ENCODE assay signal across 13 cellular contexts in genomic region chr18:54416459-54416858, GRCh38. TPM values are rescaled to one million over a fixed set of nuclear protein-coding genes. Genes with fewer than 3 reads are reported as not detected.
DNase-seq lines count a peak whose midpoint lies in the region; ATAC-seq and TF ChIP-seq lines count a peak whose summit lies in the region.
"Had no signal": no experiment of that assay in that cellular context is flagged by ENCODE, and none has a peak within 500 bp of the region (broad histone marks: within the 10 kb centered on the region; RNA-seq: fewer than 3 reads in every experiment).

No MANE protein-coding gene starts in this region.

- CTCF ChIA-PET in SK-N-SH (lab: Yijun Ruan, JAX): interaction anchor here (0.6 to 1.9 kb wide), 3 partner anchors 9 to 27 kb away, joined by 3 to 6 read pairs (median 3); no protein-coding TSS in a partner anchor

- H3K4me1 Mint-ChIP-seq in chondrocyte (ENCODE audit: low read depth) (peaks cover 26% of the 10 kb centered on the region), T-helper 17 cell (no peaks in the 10 kb centered on the region)
- H3K4me1 Mint-ChIP-seq: stimulated activated naive CD8-positive, alpha-beta T cell treated with anti-CD3 and anti-CD28 coated beads, Interleukin-15, amount 100 ng/mL, for 72 hours had no signal

- H3K56ac ChIP-seq in mesendoderm (ENCODE audit: low read length): no peak overlapping the region

- H3K79me2 ChIP-seq in mesendoderm (ENCODE audit: control insufficient read depth, insufficient read depth, low read length) (no peaks in the 10 kb centered on the region), SK-N-SH (ENCODE audit: insufficient read depth) (no peaks in the 10 kb centered on the region)

- H3K23ac ChIP-seq in mesendoderm (ENCODE audit: low read length): no peak overlapping the region

- no peak for ATAC-seq in T-helper 17 cell
- ATAC-seq: stimulated activated naive CD8-positive, alpha-beta T cell treated with anti-CD3 and anti-CD28 coated beads, Interleukin-15, amount 100 ng/mL, for 72 hours had no signal

- H3K27me3 ChIP-seq in mesendoderm (ENCODE audit: insufficient read depth, low read length, poor library complexity): no peaks in the 10 kb centered on the region
- H3K27me3 ChIP-seq in SK-N-SH (ENCODE audit: insufficient read depth): no peaks in the 10 kb centered on the region

- H2BK15ac ChIP-seq in mesendoderm (replicated peaks; ENCODE audit: low read depth): no peak overlapping the region

- H3K79me1 ChIP-seq in mesendoderm (ENCODE audit: low read length): no peaks in the 10 kb centered on the region

- no peak overlapping the region for H2AK5ac ChIP-seq in mesendoderm (ENCODE audit: low read length)

- no peak overlapping the region for H4K5ac ChIP-seq in mesendoderm (ENCODE audit: low read length)

- TF ChIP-seq RAD21 in SK-N-SH (IDR thresholded peaks at IDR 0.05; ENCODE audit: low read length): no peak

- no peak overlapping the region for H3K9ac ChIP-seq in mesendoderm (ENCODE audit: low read length)
- no peak overlapping the region for H3K9ac ChIP-seq in SK-N-SH

- no peak for TF ChIP-seq EP300 in SK-N-SH (IDR thresholded peaks at IDR 0.05; ENCODE audit: borderline replicate concordance in 1 of 2, low read depth in 1 of 2, low read length in 1 of 2)

- peak; percentile 32 for DNase-seq in AG08395 (ENCODE audit: low spot score)
- DNase-seq in HT1080 (ENCODE audit: low read depth): peak; percentile 44
- DNase-seq in chondrocyte (ENCODE audit: low spot score): no peak
- DNase-seq in mesendoderm: peak; percentile 16
- no peak for DNase-seq in SK-N-SH
- DNase-seq in T-helper 17 cell: no peak
- DNase-seq in RKO (ENCODE audit: low spot score): no peak
- DNase-seq in G401 (ENCODE audit: low spot score): no peak
- DNase-seq: activated CD4-positive, alpha-beta T cell treated with anti-CD3 and anti-CD28 coated beads for 1 hour; stimulated activated naive CD8-positive, alpha-beta T cell treated with anti-CD3 and anti-CD28 coated beads, Interleukin-15, amount 100 ng/mL, for 72 hours had no signal

- TF ChIP-seq CTCF in chondrocyte (IDR thresholded peaks at IDR 0.05): peak; percentile 17
- TF ChIP-seq CTCF in SK-N-SH (IDR thresholded peaks at IDR 0.05): no peak

- H3K9me2 ChIP-seq in SK-N-SH: no peaks in the 10 kb centered on the region

- no peak overlapping the region for H3K4ac ChIP-seq in mesendoderm (ENCODE audit: low read depth, low read length)

- H3K9me3 ChIP-seq in SK-N-SH (no peaks in the 10 kb centered on the region), T-helper 17 cell (ENCODE audit: control insufficient read depth, low read length, poor library complexity, severe bottlenecking) (peaks cover 2% of the 10 kb centered on the region)

- no peak overlapping the region for H3K27ac ChIP-seq in mesendoderm (ENCODE audit: low read depth, low read length)
- H3K27ac ChIP-seq in SK-N-SH (ENCODE audit: low read depth in 2 of 2, low read length in 1 of 2): no peak overlapping the region
- H3K27ac ChIP-seq: C4-2B had no signal

- no peak overlapping the region for H2BK5ac ChIP-seq in mesendoderm (ENCODE audit: low read length)

- H3K4me2 ChIP-seq in mesendoderm (ENCODE audit: low read length) (no peak overlapping the region), SK-N-SH (no peak overlapping the region)

- no peaks in the 10 kb centered on the region for H3K36me3 ChIP-seq in mesendoderm (ENCODE audit: control insufficient read depth, insufficient read depth, low read length)
- no peaks in the 10 kb centered on the region for H3K36me3 ChIP-seq in SK-N-SH (replicated peaks in 1 of 2; ENCODE audit: control insufficient read depth in 1 of 2, insufficient read depth in 2 of 2, low read length in 1 of 2)

- H3K4me1 ChIP-seq in mesendoderm (ENCODE audit: control insufficient read depth, low read depth, low read length): no peaks in the 10 kb centered on the region
- H3K4me1 ChIP-seq in SK-N-SH (ENCODE audit: control insufficient read depth in 1 of 2, insufficient read depth in 2 of 2, low read depth in 1 of 2, low read length in 1 of 2): no peaks in the 10 kb centered on the region

- H4K20me1 ChIP-seq in SK-N-SH (ENCODE audit: insufficient read depth): no peaks in the 10 kb centered on the region

- H3K4me3 ChIP-seq in mesendoderm (ENCODE audit: low read length) (no peak overlapping the region), SK-N-SH (ENCODE audit: low read depth in 2 of 2, low read length in 1 of 2) (no peak overlapping the region)

- in situ Hi-C loops in G401 (cut with HindIII; ENCODE audit: low sequenced_read_pairs): no loop called here

- no peak overlapping the region for H2BK120ac ChIP-seq in mesendoderm (ENCODE audit: low read depth, low read length)

- POLR2A ChIA-PET in SK-N-SH (lab: Yijun Ruan, JAX): no interaction called here

- H3K27ac Mint-ChIP-seq in chondrocyte (ENCODE audit: unreplicated experiment) (peak overlapping the region; percentile 70), T-helper 17 cell (no peak overlapping the region)

- H3K9me3 Mint-ChIP-seq in chondrocyte (ENCODE audit: low read depth): no peaks in the 10 kb centered on the region
- H3K9me3 Mint-ChIP-seq: stimulated activated naive CD8-positive, alpha-beta T cell treated with anti-CD3 and anti-CD28 coated beads, Interleukin-15, amount 100 ng/mL, for 72 hours had no signal

- H3K18ac ChIP-seq in mesendoderm (ENCODE audit: low read length): no peak overlapping the region

- H3K36me3 Mint-ChIP-seq in chondrocyte (ENCODE audit: low read depth) (no peaks in the 10 kb centered on the region), T-helper 17 cell (ENCODE audit: low read depth) (no peaks in the 10 kb centered on the region)

- peak overlapping the region; percentile 26 for H3K4me3 Mint-ChIP-seq in chondrocyte (ENCODE audit: unreplicated experiment)
- H3K4me3 Mint-ChIP-seq in T-helper 17 cell: no peak overlapping the region
- H3K4me3 Mint-ChIP-seq: stimulated activated naive CD8-positive, alpha-beta T cell treated with anti-CD3 and anti-CD28 coated beads, Interleukin-15, amount 100 ng/mL, for 72 hours had no signal

- no peaks in the 10 kb centered on the region for H3F3A ChIP-seq in SK-N-SH (replicated peaks; ENCODE audit: insufficient read depth)

- H4K8ac ChIP-seq in mesendoderm (ENCODE audit: low read depth, low read length): no peak overlapping the region

- H3K27me3 Mint-ChIP-seq in chondrocyte (ENCODE audit: low read depth) (peaks cover 7% of the 10 kb centered on the region), T-helper 17 cell (peaks cover 43% of the 10 kb centered on the region)

- WGBS in mesendoderm (ENCODE audit: extremely low coverage, insufficient coverage, low lambda C conversion rate): no CpG with 5 or more reads among the region's 2 CpGs
- 92% methylated on average over 2 of the region's 2 CpGs for WGBS in SK-N-SH (ENCODE audit: low lambda C conversion rate)

- H2AFZ ChIP-seq in SK-N-SH (ENCODE audit: low read depth): no peak overlapping the region

TF ChIP-seq in SK-N-SH, 30 proteins besides CTCF, POLR2A, EP300 and RAD21 (continues in another document):
- no peak for TF ChIP-seq GABPA (IDR thresholded peaks at IDR 0.05; ENCODE audit: low read depth)
- no peak for TF ChIP-seq SIN3A (IDR thresholded peaks at IDR 0.05; ENCODE audit: borderline replicate concordance, low read depth, low read length)
- no peak for TF ChIP-seq IRF3 (IDR thresholded peaks at IDR 0.05; ENCODE audit: low read depth, low read length)
- no peak for TF ChIP-seq USF2 (IDR thresholded peaks at IDR 0.05; ENCODE audit: borderline replicate concordance, low read depth, low read length)
- no peak for TF ChIP-seq MXI1 (IDR thresholded peaks at IDR 0.05; ENCODE audit: low read depth, low read length)
- no peak for TF ChIP-seq TCF12 (IDR thresholded peaks at IDR 0.05)
- TF ChIP-seq RFX5 (IDR thresholded peaks at IDR 0.05; ENCODE audit: low read length): no peak
- no peak for TF ChIP-seq TEAD4 (IDR thresholded peaks at IDR 0.05; ENCODE audit: borderline replicate concordance, insufficient read depth)

RNA-seq across cellular contexts. Expression of gene C18orf54, which starts 58.8 kb away (rescaled TPM):
- total RNA-seq in HT1080 (2014; rRNA removed; shearing (Covaris generic)): 7.7 and 8.2 TPM in 2 replicates
- polyA plus RNA-seq in HT1080 (2015; cell fraction: cytosol; rRNA removed): 7.6 and 10.6 TPM in 2 replicates
- polyA plus RNA-seq in HT1080 (2015; cell fraction: nucleus; rRNA removed): 14.0 and 15.5 TPM in 2 replicates
- total RNA-seq in chondrocyte: 3.7 to 8.2 TPM (median 4.3 TPM) in 3 replicates
- polyA plus RNA-seq in mesendoderm (2013, experiment 1 of 2): 11.7 TPM
- polyA plus RNA-seq in mesendoderm (2013, experiment 2 of 2): 11.5 TPM
- 0.68 and 0.76 TPM in 2 replicates for polyA plus RNA-seq in SK-N-SH (2012; rRNA removed)
- 1.4 TPM in 2 replicates for polyA plus RNA-seq in SK-N-SH (2012; cell fraction: cytosol; rRNA removed)
- polyA plus RNA-seq in SK-N-SH (2012; cell fraction: nucleus; rRNA removed): 0.41 and 1.0 TPM in 2 replicates
- total RNA-seq in T-helper 17 cell: 1 to 10 TPM in 1 of 2 donors, under 1 TPM in 1; 0.92 to 1.5 TPM
- total RNA-seq in G401 (2014; rRNA removed; shearing (Covaris generic)): 7.9 and 9.9 TPM in 2 replicates

RNA-seq across cellular contexts. Expression of gene STARD6, which starts 58.8 kb away (rescaled TPM):
- total RNA-seq in HT1080 (2014; rRNA removed; shearing (Covaris generic)): not detected in 2 replicates
- 0.10 and 0.51 TPM in 2 replicates for polyA plus RNA-seq in HT1080 (2015; cell fraction: cytosol; rRNA removed)
- 0.35 TPM in 1 of 2 replicates, not detected in the other for polyA plus RNA-seq in HT1080 (2015; cell fraction: nucleus; rRNA removed)
- total RNA-seq in chondrocyte: not detected in 3 replicates
- polyA plus RNA-seq in mesendoderm (2013, experiment 1 of 2): 0.06 TPM
- polyA plus RNA-seq in mesendoderm (2013, experiment 2 of 2): 0.04 TPM
- not detected in 2 replicates for polyA plus RNA-seq in SK-N-SH (2012; rRNA removed)
- 0.01 and 0.12 TPM in 2 replicates for polyA plus RNA-seq in SK-N-SH (2012; cell fraction: cytosol; rRNA removed)
- polyA plus RNA-seq in SK-N-SH (2012; cell fraction: nucleus; rRNA removed): not detected in 2 replicates
- not detected for total RNA-seq in T-helper 17 cell
- total RNA-seq in G401 (2014; rRNA removed; shearing (Covaris generic)): not detected in 2 replicates
- total RNA-seq: mononuclear cell had no signal
- polyA plus RNA-seq: adipose tissue had no signal

Comparison
In these comparisons a context has a peak if more than half of its experiments do, and no peak if none do; other contexts are left out.
1. DNase-seq: peak in AG08395 (single experiment), HT1080 (single experiment) and mesendoderm (single experiment); none in chondrocyte (single experiment), SK-N-SH (single experiment), T-helper 17 cell (0 of 3), RKO (single experiment) and G401 (single experiment).